8 cellular contexts compared by ENCODE assay signal in the genomic region with DNA sequence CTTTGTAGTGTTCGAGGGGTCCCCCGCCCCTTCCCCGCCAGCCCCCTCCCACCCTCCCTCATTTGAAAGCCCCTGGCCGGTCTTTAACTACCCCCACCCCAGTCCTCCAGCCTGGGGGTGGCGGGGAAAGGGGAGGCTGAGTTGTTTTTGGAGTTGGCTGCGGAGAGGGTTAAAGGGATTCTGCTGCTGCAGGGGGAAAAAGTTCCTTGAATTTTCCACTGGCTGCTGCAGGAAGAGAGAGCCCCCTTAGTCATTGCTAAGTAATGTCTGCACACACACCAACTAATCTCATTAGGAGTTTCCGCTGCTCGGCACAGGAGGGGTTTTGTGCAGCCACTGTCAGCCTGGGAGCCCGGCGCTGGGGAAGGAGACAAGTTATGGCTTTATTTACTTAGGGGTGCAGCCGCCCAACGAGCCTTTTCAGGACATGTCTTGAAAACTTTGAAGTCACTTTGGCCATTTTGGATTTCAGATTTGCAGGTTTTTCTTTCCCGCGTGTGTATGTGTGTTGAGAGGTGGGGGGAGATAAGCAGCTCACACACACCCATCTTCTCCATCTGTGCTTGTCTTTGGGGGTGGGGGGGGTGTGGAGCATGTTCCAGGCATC. TPM values are rescaled to one million over a fixed set of nuclear protein-coding genes. Genes with fewer than 3 reads are reported as not detected.
A peak's percentile ranks its signal among the peaks of the same experiment; 100 is the strongest.
DNase-seq lines count a peak whose midpoint lies in the region; ATAC-seq and TF ChIP-seq lines count a peak whose summit lies in the region.

No MANE protein-coding gene starts in this region.

- peaks cover 17% of the 10 kb centered on the region for H3K36me3 Mint-ChIP-seq in activated CD4-positive, alpha-beta T cell treated with anti-CD3 and anti-CD28 coated beads, Interleukin-2, amount 10 ng/mL, durations not matched to agents 7 days and 5 days (ENCODE audit: low read depth)
- peaks cover 47% of the 10 kb centered on the region for H3K36me3 Mint-ChIP-seq in effector memory CD8-positive, alpha-beta T cell (ENCODE audit: insufficient read depth)

- H3K27ac Mint-ChIP-seq in activated CD4-positive, alpha-beta T cell treated with anti-CD3 and anti-CD28 coated beads, Interleukin-2, amount 10 ng/mL, durations not matched to agents 7 days and 5 days, result peak overlapping the region; percentile 99
- peak overlapping the region; percentile 98 to 99 for H3K27ac Mint-ChIP-seq in effector memory CD8-positive, alpha-beta T cell

- no peak for ATAC-seq in effector memory CD8-positive, alpha-beta T cell (replicated peaks)
- ATAC-seq in upper lobe of right lung, result no peak

- no peaks in the 10 kb centered on the region for H3K27me3 ChIP-seq in upper lobe of right lung

- POLR2A ChIA-PET in activated CD4-positive, alpha-beta T cell treated with anti-CD3 and anti-CD28 coated beads, Interleukin-2, amount 10 ng/mL, durations not matched to agents 7 days and 5 days (lab: Charles Lee), result interaction anchor here (0.6 kb wide), 2 partner anchors 10 to 18 kb away, joined by 3 to 4 read pairs; no protein-coding TSS in a partner anchor

- H3K27ac ChIP-seq in upper lobe of right lung, result peak overlapping the region; percentile 84

- H3K4me1 Mint-ChIP-seq in activated CD4-positive, alpha-beta T cell treated with anti-CD3 and anti-CD28 coated beads, Interleukin-2, amount 10 ng/mL, durations not matched to agents 7 days and 5 days, result peaks cover 51% of the 10 kb centered on the region
- peaks cover 40 to 41% of the 10 kb centered on the region in 2 donors for H3K4me1 Mint-ChIP-seq in effector memory CD8-positive, alpha-beta T cell (ENCODE audit: low read depth in 2 of 2)

- peaks cover 24% of the 10 kb centered on the region for H3K4me1 ChIP-seq in upper lobe of right lung

- peak; percentile 51 for DNase-seq in AG20443 (ENCODE audit: low spot score)
- peak; percentile 49 for DNase-seq in HS-5 (ENCODE audit: low read depth)
- DNase-seq in activated CD4-positive, alpha-beta T cell treated with anti-CD3 and anti-CD28 coated beads, Interleukin-2, amount 10 ng/mL, durations not matched to agents 7 days and 5 days, result peak; percentile 38
- no peak for DNase-seq in effector memory CD8-positive, alpha-beta T cell
- peak; percentile 56 for DNase-seq in myocyte (ENCODE audit: low read depth)
- no peak for DNase-seq in upper lobe of right lung
- DNase-seq in putamen (ENCODE audit: low spot score), result no peak
- DNase-seq in cerebellar nuclear complex (lab: John Stamatoyannopoulos, UW), result no peak

- H3K27me3 Mint-ChIP-seq in activated CD4-positive, alpha-beta T cell treated with anti-CD3 and anti-CD28 coated beads, Interleukin-2, amount 10 ng/mL, durations not matched to agents 7 days and 5 days, result no peaks in the 10 kb centered on the region
- no peaks in the 10 kb centered on the region for H3K27me3 Mint-ChIP-seq in effector memory CD8-positive, alpha-beta T cell

- CTCF ChIA-PET in activated CD4-positive, alpha-beta T cell treated with anti-CD3 and anti-CD28 coated beads, Interleukin-2, amount 10 ng/mL, durations not matched to agents 7 days and 5 days (lab: Charles Lee), result interaction anchor here (0.7 to 1.8 kb wide), 2 partner anchors 17 to 160 kb away, joined by 3 to 5 read pairs; a partner anchor contains a TSS

- no peak for TF ChIP-seq CTCF in upper lobe of right lung (IDR thresholded peaks at IDR 0.05)

- intact Hi-C loops in upper lobe of right lung (cut with DNase I), result no loop called here

- peak overlapping the region; percentile 83 for H3K4me3 ChIP-seq in upper lobe of right lung

- no peaks in the 10 kb centered on the region for H3K36me3 ChIP-seq in upper lobe of right lung

- peak overlapping the region; percentile 97 for H3K4me3 Mint-ChIP-seq in activated CD4-positive, alpha-beta T cell treated with anti-CD3 and anti-CD28 coated beads, Interleukin-2, amount 10 ng/mL, durations not matched to agents 7 days and 5 days
- H3K4me3 Mint-ChIP-seq in effector memory CD8-positive, alpha-beta T cell, result peak overlapping the region; percentile 89 to 95

- H3K9me3 Mint-ChIP-seq in activated CD4-positive, alpha-beta T cell treated with anti-CD3 and anti-CD28 coated beads, Interleukin-2, amount 10 ng/mL, durations not matched to agents 7 days and 5 days, result no peaks in the 10 kb centered on the region
- no peaks in the 10 kb centered on the region for H3K9me3 Mint-ChIP-seq in effector memory CD8-positive, alpha-beta T cell

- no peaks in the 10 kb centered on the region for H3K9me3 ChIP-seq in upper lobe of right lung

RNA-seq across cellular contexts. Expression of a gene that starts 1.8 kb away (rescaled TPM):
- total RNA-seq in activated CD4-positive, alpha-beta T cell treated with anti-CD3 and anti-CD28 coated beads, Interleukin-2, amount 10 ng/mL, durations not matched to agents 7 days and 5 days, result 10 to 100 TPM; 27.3 to 33.9 TPM
- 22.5 and 22.7 TPM in 2 replicates for total RNA-seq in myocyte
- polyA plus RNA-seq in myocyte (2012), result 19.0 TPM
- total RNA-seq in upper lobe of right lung, result 41.2 TPM

Comparison
In these comparisons a context has a peak if more than half of its experiments do, and no peak if none do; other contexts are left out.
1. DNase-seq: peak in AG20443 (single experiment), HS-5 (single experiment), activated CD4-positive, alpha-beta T cell treated with anti-CD3 and anti-CD28 coated beads, Interleukin-2, amount 10 ng/mL, durations not matched to agents 7 days and 5 days (single experiment) and myocyte (single experiment); none in effector memory CD8-positive, alpha-beta T cell (0 of 3), upper lobe of right lung (single experiment), putamen (single experiment) and cerebellar nuclear complex (0 of 2).